26 cellular contexts compared by ENCODE assay signal in genomic region chr4:150768492-150768891, GRCh38.
"Had no signal": no experiment of that assay in that cellular context is flagged by ENCODE, and none has a peak within 500 bp of the region (broad histone marks: within the 10 kb centered on the region; RNA-seq: fewer than 3 reads in every experiment).

No MANE protein-coding gene starts in this region.

- H3K4me3 Mint-ChIP-seq: activated CD4-positive, alpha-beta memory T cell treated with anti-CD3 and anti-CD28 coated beads, Interleukin-2, amount 10 ng/mL, durations not matched to agents 7 days and 5 days; activated CD4-positive, alpha-beta T cell treated with anti-CD3 and anti-CD28 coated beads, Interleukin-2, amount 10 ng/mL, durations not matched to agents 7 days and 5 days; activated naive CD8-positive, alpha-beta T cell treated with anti-CD3 and anti-CD28 coated beads, Interleukin-2, amount 10 ng/mL, durations not matched to agents 7 days and 5 days; natural killer cell; T-helper 1 cell treated with Interleukin-12 subunit alpha and Interleukin-12 subunit beta and Interleukin-4 antibody, amounts not matched to agents 30 μg/mL and 1 μg/mL, for 36 hours had no signal

- H3K4me1 ChIP-seq: ascending aorta, right atrium auricular region, suprapubic skin, tibial nerve had no signal

- H3K27ac Mint-ChIP-seq: activated CD4-positive, alpha-beta memory T cell treated with anti-CD3 and anti-CD28 coated beads, Interleukin-2, amount 10 ng/mL, durations not matched to agents 7 days and 5 days; activated CD4-positive, alpha-beta T cell treated with anti-CD3 and anti-CD28 coated beads, Interleukin-2, amount 10 ng/mL, durations not matched to agents 7 days and 5 days; activated naive CD8-positive, alpha-beta T cell treated with anti-CD3 and anti-CD28 coated beads, Interleukin-2, amount 10 ng/mL, durations not matched to agents 7 days and 5 days; natural killer cell; T-helper 1 cell treated with Interleukin-12 subunit alpha and Interleukin-12 subunit beta and Interleukin-4 antibody, amounts not matched to agents 30 μg/mL and 1 μg/mL, for 36 hours had no signal

- H3K36me3 Mint-ChIP-seq: natural killer cell had no signal

- H3K9me3 ChIP-seq: ascending aorta, right atrium auricular region, suprapubic skin had no signal

- H3K4me3 ChIP-seq: ascending aorta, heart right ventricle, left ventricle myocardium inferior, lung, right atrium auricular region, smooth muscle cell, suprapubic skin, tibial nerve had no signal

- FAIRE-seq: endothelial cell of umbilical vein, TTC549 had no signal

- H3K36me3 ChIP-seq: ascending aorta, left ventricle myocardium inferior, right atrium auricular region, suprapubic skin, WERI-Rb-1 had no signal

- H3K27me3 ChIP-seq: ascending aorta, heart right ventricle, right atrium auricular region, suprapubic skin, tibial nerve had no signal

- H3K27me3 Mint-ChIP-seq: activated CD4-positive, alpha-beta memory T cell treated with anti-CD3 and anti-CD28 coated beads, Interleukin-2, amount 10 ng/mL, durations not matched to agents 7 days and 5 days; activated CD4-positive, alpha-beta T cell treated with anti-CD3 and anti-CD28 coated beads, Interleukin-2, amount 10 ng/mL, durations not matched to agents 7 days and 5 days; activated naive CD8-positive, alpha-beta T cell treated with anti-CD3 and anti-CD28 coated beads, Interleukin-2, amount 10 ng/mL, durations not matched to agents 7 days and 5 days had no signal

- H3K4me2 ChIP-seq: smooth muscle cell had no signal

- DNase-seq: activated CD4-positive, alpha-beta memory T cell treated with anti-CD3 and anti-CD28 coated beads, Interleukin-2, amount 10 ng/mL, durations not matched to agents 7 days and 5 days; activated CD4-positive, alpha-beta T cell treated with anti-CD3 and anti-CD28 coated beads, Interleukin-2, amount 10 ng/mL, durations not matched to agents 7 days and 5 days; activated CD8-positive, alpha-beta memory T cell treated with anti-CD3 and anti-CD28 coated beads, Interleukin-2, amount 50 U/mL, for 48 hours; activated effector memory CD4-positive, alpha-beta T cell treated with Interleukin-2 at 50 U/mL for 16 hours; activated naive CD4-positive, alpha-beta T cell treated with Interleukin-2 at 50 U/mL for 16 hours; activated naive CD8-positive, alpha-beta T cell treated with anti-CD3 and anti-CD28 coated beads, Interleukin-2, amount 10 ng/mL, durations not matched to agents 7 days and 5 days; activated T-cell treated with anti-CD3 and anti-CD28 coated beads, Interleukin-2, amount 50 U/mL, for 48 hours; caudate nucleus; cortex of kidney; heart right ventricle; left ventricle myocardium inferior; natural killer cell; stimulated activated CD4-positive, alpha-beta T cell treated with anti-CD3 and anti-CD28 coated beads, Interleukin-1b, Interleukin-23, amount 100 ng/mL, for 48 hours; stimulated activated naive CD4-positive, alpha-beta T cell; T-helper 9 cell; WERI-Rb-1 had no signal

- H3K27ac ChIP-seq: ascending aorta, heart right ventricle, left ventricle myocardium inferior, right atrium auricular region, suprapubic skin, tibial nerve, WERI-Rb-1 had no signal

- ATAC-seq: activated CD4-positive, CD25-positive, alpha-beta regulatory T cell treated with anti-CD3 and anti-CD28 coated beads, Interleukin-2, amount 50 U/mL, for 24 hours had no signal

- H3K9me3 Mint-ChIP-seq: activated CD4-positive, alpha-beta memory T cell treated with anti-CD3 and anti-CD28 coated beads, Interleukin-2, amount 10 ng/mL, durations not matched to agents 7 days and 5 days; natural killer cell; T-helper 1 cell treated with Interleukin-12 subunit alpha and Interleukin-12 subunit beta and Interleukin-4 antibody, amounts not matched to agents 30 μg/mL and 1 μg/mL, for 36 hours had no signal
